1 cellular context compared by ENCODE assay signal in the genomic region with DNA sequence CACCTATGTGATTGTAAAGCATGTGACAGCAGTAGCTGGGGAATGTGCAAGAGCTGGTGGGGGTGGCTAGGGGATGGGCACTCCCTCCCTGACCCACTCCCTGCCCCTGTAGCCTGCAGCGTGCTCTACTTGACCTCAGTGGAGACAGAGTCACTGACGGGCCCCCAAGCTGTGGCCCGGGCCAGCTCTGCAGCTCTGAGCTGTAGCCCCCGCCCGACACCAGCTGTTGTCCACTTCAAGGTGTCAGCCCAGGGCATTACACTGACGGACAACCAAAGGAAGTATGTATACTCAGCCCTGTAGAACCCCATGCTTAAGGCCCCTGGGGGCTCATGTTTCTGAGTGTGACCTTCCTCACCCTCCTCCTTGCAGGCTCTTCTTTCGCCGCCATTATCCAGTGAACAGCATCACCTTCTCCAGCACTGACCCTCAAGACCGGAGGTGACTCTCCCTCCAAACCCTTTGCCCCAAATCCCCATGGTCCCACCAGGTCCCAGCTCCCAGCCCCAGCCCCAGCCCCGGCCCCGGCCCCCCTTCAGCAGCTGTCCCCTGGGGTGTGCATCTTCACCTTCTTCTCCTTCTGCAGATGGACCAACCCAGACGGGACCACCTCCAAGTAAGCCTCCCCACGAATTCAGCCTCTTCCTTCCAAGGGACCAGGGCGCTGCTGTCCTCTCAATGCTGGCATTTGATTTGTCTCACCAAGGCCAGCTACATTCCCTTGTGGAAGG.
TF ChIP-seq lines count a peak whose summit lies in the region.

No MANE protein-coding gene starts in this region.

TF ChIP-seq in HepG2, 621 proteins besides CTCF, POLR2A, EP300 and RAD21:
- TF ChIP-seq, protein P1, sequence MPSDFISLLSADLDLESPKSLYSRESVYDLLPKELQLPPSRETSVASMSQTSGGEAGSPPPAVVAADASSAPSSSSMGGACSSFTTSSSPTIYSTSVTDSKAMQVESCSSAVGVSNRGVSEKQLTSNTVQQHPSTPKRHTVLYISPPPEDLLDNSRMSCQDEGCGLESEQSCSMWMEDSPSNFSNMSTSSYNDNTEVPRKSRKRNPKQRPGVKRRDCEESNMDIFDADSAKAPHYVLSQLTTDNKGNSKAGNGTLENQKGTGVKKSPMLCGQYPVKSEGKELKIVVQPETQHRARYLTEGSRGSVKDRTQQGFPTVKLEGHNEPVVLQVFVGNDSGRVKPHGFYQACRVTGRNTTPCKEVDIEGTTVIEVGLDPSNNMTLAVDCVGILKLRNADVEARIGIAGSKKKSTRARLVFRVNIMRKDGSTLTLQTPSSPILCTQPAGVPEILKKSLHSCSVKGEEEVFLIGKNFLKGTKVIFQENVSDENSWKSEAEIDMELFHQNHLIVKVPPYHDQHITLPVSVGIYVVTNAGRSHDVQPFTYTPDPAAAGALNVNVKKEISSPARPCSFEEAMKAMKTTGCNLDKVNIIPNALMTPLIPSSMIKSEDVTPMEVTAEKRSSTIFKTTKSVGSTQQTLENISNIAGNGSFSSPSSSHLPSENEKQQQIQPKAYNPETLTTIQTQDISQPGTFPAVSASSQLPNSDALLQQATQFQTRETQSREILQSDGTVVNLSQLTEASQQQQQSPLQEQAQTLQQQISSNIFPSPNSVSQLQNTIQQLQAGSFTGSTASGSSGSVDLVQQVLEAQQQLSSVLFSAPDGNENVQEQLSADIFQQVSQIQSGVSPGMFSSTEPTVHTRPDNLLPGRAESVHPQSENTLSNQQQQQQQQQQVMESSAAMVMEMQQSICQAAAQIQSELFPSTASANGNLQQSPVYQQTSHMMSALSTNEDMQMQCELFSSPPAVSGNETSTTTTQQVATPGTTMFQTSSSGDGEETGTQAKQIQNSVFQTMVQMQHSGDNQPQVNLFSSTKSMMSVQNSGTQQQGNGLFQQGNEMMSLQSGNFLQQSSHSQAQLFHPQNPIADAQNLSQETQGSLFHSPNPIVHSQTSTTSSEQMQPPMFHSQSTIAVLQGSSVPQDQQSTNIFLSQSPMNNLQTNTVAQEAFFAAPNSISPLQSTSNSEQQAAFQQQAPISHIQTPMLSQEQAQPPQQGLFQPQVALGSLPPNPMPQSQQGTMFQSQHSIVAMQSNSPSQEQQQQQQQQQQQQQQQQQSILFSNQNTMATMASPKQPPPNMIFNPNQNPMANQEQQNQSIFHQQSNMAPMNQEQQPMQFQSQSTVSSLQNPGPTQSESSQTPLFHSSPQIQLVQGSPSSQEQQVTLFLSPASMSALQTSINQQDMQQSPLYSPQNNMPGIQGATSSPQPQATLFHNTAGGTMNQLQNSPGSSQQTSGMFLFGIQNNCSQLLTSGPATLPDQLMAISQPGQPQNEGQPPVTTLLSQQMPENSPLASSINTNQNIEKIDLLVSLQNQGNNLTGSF (CRISPR knock-in tag; IDR thresholded peaks at IDR 0.05), result no peak
- TF ChIP-seq U2AF1 (optimal IDR thresholded peaks at IDR 0.05; ENCODE audit: low read depth, low read length) (no peak), RBFOX2 (IDR thresholded peaks at IDR 0.05; ENCODE audit: low read depth, low read length) (0 out of 2 replicates have a peak, but pooled peaks have one; percentile 23), PAX8 (CRISPR knock-in tag; IDR thresholded peaks at IDR 0.05; ENCODE audit: borderline replicate concordance) (no peak)
